ENCODE assay signal across 1 cellular context in genomic region chr3:111694471-111694870, GRCh38.
TF ChIP-seq lines count a peak whose summit lies in the region.

No MANE protein-coding gene starts in this region.

TF ChIP-seq in WTC11, 78 proteins besides CTCF, POLR2A, EP300 and RAD21 (continued from another document):
- TF ChIP-seq ZNF281 (CRISPR knock-in tag; IDR thresholded peaks at IDR 0.05) = no peak
TF ChIP-seq in WTC11: peak in this region for 0.
